ENCODE assay signal across 1 cellular context in the genomic region with DNA sequence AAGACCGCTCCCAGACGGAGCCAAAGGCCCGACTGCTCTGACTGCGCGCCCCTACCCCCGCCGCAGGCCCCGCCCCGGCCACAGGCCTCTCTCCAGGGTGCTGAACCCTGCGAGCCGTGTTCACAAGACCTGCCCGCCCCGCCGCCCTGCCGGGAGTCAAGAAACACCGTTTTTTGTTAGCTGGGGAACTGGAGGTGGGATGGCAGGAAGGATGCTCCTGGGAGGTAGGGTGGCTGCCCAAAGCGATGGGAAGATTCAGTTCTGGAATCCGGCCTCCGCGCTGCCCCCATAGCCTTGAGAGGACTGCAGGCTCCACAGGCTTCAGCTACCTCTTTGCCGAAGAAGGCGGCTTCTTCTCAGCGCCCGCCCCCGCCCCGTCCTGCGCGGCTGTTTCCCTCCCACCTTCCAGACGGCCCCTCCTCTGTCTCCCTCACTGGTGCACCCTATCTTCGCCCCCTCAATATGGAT.
TF ChIP-seq lines count a peak whose summit lies in the region.

No MANE protein-coding gene starts in this region.

TF ChIP-seq in GM12878, 131 proteins besides CTCF, POLR2A, EP300 and RAD21 (continued from another document):
- TF ChIP-seq, protein P1, sequence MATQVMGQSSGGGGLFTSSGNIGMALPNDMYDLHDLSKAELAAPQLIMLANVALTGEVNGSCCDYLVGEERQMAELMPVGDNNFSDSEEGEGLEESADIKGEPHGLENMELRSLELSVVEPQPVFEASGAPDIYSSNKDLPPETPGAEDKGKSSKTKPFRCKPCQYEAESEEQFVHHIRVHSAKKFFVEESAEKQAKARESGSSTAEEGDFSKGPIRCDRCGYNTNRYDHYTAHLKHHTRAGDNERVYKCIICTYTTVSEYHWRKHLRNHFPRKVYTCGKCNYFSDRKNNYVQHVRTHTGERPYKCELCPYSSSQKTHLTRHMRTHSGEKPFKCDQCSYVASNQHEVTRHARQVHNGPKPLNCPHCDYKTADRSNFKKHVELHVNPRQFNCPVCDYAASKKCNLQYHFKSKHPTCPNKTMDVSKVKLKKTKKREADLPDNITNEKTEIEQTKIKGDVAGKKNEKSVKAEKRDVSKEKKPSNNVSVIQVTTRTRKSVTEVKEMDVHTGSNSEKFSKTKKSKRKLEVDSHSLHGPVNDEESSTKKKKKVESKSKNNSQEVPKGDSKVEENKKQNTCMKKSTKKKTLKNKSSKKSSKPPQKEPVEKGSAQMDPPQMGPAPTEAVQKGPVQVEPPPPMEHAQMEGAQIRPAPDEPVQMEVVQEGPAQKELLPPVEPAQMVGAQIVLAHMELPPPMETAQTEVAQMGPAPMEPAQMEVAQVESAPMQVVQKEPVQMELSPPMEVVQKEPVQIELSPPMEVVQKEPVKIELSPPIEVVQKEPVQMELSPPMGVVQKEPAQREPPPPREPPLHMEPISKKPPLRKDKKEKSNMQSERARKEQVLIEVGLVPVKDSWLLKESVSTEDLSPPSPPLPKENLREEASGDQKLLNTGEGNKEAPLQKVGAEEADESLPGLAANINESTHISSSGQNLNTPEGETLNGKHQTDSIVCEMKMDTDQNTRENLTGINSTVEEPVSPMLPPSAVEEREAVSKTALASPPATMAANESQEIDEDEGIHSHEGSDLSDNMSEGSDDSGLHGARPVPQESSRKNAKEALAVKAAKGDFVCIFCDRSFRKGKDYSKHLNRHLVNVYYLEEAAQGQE (IDR thresholded peaks at IDR 0.05; ENCODE audit: low read depth, low read length) = peak; percentile 91
- TF ChIP-seq, protein P2, sequence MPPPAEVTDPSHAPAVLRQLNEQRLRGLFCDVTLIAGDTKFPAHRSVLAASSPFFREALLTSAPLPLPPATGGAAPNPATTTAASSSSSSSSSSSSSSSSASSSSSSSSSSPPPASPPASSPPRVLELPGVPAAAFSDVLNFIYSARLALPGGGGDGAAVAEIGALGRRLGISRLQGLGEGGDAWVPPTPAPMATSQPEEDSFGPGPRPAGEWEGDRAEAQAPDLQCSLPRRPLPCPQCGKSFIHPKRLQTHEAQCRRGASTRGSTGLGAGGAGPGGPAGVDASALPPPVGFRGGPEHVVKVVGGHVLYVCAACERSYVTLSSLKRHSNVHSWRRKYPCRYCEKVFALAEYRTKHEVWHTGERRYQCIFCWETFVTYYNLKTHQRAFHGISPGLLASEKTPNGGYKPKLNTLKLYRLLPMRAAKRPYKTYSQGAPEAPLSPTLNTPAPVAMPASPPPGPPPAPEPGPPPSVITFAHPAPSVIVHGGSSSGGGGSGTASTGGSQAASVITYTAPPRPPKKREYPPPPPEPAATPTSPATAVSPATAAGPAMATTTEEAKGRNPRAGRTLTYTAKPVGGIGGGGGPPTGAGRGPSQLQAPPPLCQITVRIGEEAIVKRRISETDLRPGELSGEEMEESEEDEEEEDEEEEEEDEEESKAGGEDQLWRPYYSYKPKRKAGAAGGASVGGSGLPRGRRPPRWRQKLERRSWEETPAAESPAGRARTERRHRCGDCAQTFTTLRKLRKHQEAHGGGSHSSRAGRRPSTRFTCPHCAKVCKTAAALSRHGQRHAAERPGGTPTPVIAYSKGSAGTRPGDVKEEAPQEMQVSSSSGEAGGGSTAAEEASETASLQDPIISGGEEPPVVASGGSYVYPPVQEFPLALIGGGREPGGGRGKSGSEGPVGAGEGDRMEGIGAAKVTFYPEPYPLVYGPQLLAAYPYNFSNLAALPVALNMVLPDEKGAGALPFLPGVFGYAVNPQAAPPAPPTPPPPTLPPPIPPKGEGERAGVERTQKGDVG (CRISPR knock-in tag; IDR thresholded peaks at IDR 0.05) = no peak
- no peak for TF ChIP-seq IKZF1 (conservative IDR thresholded peaks at IDR 0.05)
